ENCODE assay signal across 23 cellular contexts in the genomic region with DNA sequence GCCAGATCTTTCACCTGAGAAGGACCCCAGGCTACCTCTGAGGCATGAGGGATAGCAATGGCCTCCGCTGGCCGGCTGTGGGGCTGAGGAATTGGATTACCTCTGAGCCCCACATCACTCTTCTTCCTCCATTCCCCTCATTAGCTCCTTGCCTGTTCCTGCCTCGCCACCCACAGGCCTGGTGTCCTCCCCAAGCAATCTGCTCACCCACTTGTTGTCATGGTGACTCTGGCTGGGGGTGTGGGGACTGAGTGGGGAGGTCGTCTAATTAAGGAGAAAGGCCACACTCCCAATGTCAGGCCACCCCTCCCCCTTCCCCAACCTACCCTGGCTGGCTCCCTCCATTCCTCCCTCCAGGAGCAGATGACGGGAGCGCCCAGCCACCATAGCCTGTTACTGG.
"Had no signal": no experiment of that assay in that cellular context is flagged by ENCODE, and none has a peak within 500 bp of the region (broad histone marks: within the 10 kb centered on the region; RNA-seq: fewer than 3 reads in every experiment).

No MANE protein-coding gene starts in this region.

- DNase-seq: activated B cell treated with CpG ODN at 0.5 μM for 24 hours; activated CD4-positive, alpha-beta memory T cell treated with anti-CD3 and anti-CD28 coated beads for 36 hours; activated CD4-positive, alpha-beta T cell treated with anti-CD3 and anti-CD28 coated beads, Interleukin-2, amount 10 ng/mL, durations not matched to agents 24 days and 14 days; activated CD8-positive, alpha-beta memory T cell treated with anti-CD3 and anti-CD28 coated beads, Interleukin-2, amount 10 ng/mL, durations not matched to agents 7 days and 5 days; activated CD8-positive, alpha-beta memory T cell treated with anti-CD3 and anti-CD28 coated beads, Interleukin-2, amount 50 U/mL, for 4 hours; activated CD8-positive, alpha-beta T cell treated with anti-CD3 and anti-CD28 coated beads, Interleukin-2, amount 10 ng/mL, durations not matched to agents 7 days and 5 days; activated effector memory CD4-positive, alpha-beta T cell treated with anti-CD3 and anti-CD28 coated beads, Interleukin-2, amount 50 U/mL, for 16 hours; activated naive CD4-positive, alpha-beta T cell treated with anti-CD3 and anti-CD28 coated beads for 36 hours; activated naive CD8-positive, alpha-beta T cell treated with anti-CD3 and anti-CD28 coated beads for 36 hours; activated naive CD8-positive, alpha-beta T cell treated with anti-CD3 and anti-CD28 coated beads, Interleukin-2, amount 50 U/mL, for 24 hours; activated T-cell treated with anti-CD3 and anti-CD28 coated beads, Interleukin-2, amount 50 U/mL, for 1 hour; activated T-cell treated with anti-CD3 and anti-CD28 coated beads, Interleukin-2, amount 50 U/mL, for 48 hours; adrenal gland; amygdala; body of pancreas; caudate nucleus; effector CD8-positive, alpha-beta T cell; endodermal cell; foreskin fibroblast; head of caudate nucleus; T-helper 17 cell; T1000; WERI-Rb-1 had no signal

- H3K36me3 ChIP-seq: adrenal gland, WERI-Rb-1 had no signal

- H3K9me3 ChIP-seq: adrenal gland, body of pancreas had no signal

- H3K4me3 ChIP-seq: adrenal gland, body of pancreas had no signal

- H3K27ac ChIP-seq: adrenal gland, body of pancreas, WERI-Rb-1 had no signal

- H3K4me1 ChIP-seq: adrenal gland, body of pancreas had no signal

- H3K27me3 ChIP-seq: body of pancreas had no signal
